In genomic region chr12:20440408-20440807, GRCh38 we compare ENCODE assay signal across 22 cellular contexts.
"Had no signal": no experiment of that assay in that cellular context is flagged by ENCODE, and none has a peak within 500 bp of the region (broad histone marks: within the 10 kb centered on the region; RNA-seq: fewer than 3 reads in every experiment).

No MANE protein-coding gene starts in this region.

- ATAC-seq: activated T-helper 17 cell treated with anti-CD3 and anti-CD28 coated beads, Interleukin-2, amount 50 U/mL, for 72 hours; natural killer cell; stimulated activated effector memory CD8-positive, alpha-beta T cell treated with anti-CD3 and anti-CD28 coated beads, Interleukin-12 subunit alpha, Interleukin-12 subunit beta, amount 100 ng/mL, for 72 hours; stimulated activated naive CD8-positive, alpha-beta T cell treated with anti-CD3 and anti-CD28 coated beads, Interleukin-15, amount 100 ng/mL, for 72 hours; T-cell had no signal

- DNase-seq: activated CD4-positive, alpha-beta T cell treated with anti-CD3 and anti-CD28 coated beads for 1 hour; activated CD4-positive, alpha-beta T cell treated with anti-CD3 and anti-CD28 coated beads, Interleukin-2, amount 50 U/mL, for 1 hour; activated CD8-positive, alpha-beta memory T cell treated with anti-CD3 and anti-CD28 coated beads, Interleukin-2, amount 50 U/mL, for 4 hours; activated T-cell treated with anti-CD3 and anti-CD28 coated beads, Interleukin-2, amount 50 U/mL, for 24 hours; adrenal gland; cerebellar nuclear complex; cortex of kidney; endodermal cell; immature natural killer cell; kidney glomerular epithelial cell; left lung; midbrain; natural killer cell; retina; stimulated activated naive CD8-positive, alpha-beta T cell treated with anti-CD3 and anti-CD28 coated beads, Interleukin-15, amount 100 ng/mL, for 72 hours; T-cell; trophoblast cell; uterus had no signal

- FAIRE-seq: bronchial epithelial cell, TTC549 had no signal
